Comparison of ENCODE assay signal across 11 cellular contexts in the genomic region with DNA sequence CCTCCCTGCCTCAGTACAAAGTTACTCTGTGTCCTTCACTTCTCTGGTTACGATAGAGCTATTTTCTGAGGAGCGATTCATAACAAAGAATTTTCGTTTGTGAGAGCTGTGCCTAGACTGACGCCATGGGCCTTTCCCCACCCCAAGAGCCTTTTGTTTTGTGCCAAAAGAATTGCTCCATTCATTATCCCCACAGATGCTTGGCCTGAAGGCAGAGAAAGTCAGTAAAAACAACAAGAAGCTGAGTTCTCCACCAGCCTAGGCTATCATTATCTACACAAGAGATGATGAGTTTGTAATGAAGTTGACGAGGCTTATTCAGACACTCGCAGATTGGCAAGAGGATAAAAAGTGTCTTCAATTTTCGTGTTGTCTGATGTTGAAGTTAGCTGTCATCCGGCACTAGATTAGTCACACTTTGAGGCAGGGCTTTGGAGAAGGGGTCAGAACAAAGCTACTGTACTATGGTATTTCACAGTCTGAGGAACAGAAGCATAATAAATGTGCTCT.
DNase-seq lines count a peak whose midpoint lies in the region; ATAC-seq lines count a peak whose summit lies in the region.
"Had no signal": no experiment of that assay in that cellular context is flagged by ENCODE, and none has a peak within 500 bp of the region (broad histone marks: within the 10 kb centered on the region; RNA-seq: fewer than 3 reads in every experiment).

No MANE protein-coding gene starts in this region.

- H3K36me3 ChIP-seq in BLaER1, result no peaks in the 10 kb centered on the region
- H3K36me3 ChIP-seq in SJCRH30, result no peaks in the 10 kb centered on the region
- H3K36me3 ChIP-seq: BE2C had no signal

- H3K4me2 ChIP-seq in BLaER1, result peak overlapping the region; percentile 68

- H3K9me3 ChIP-seq in BLaER1 (0 out of 2 replicates have a peak, but pooled peaks cover 3% of the 10 kb centered on the region), SJCRH30 (replicated peaks) (no peaks in the 10 kb centered on the region)
- H3K9me3 ChIP-seq: BE2C had no signal

- H3K4me3 ChIP-seq in BLaER1 (no peak overlapping the region), SJCRH30 (peak overlapping the region; percentile 36)

- H3K27ac ChIP-seq in BLaER1, result peak overlapping the region; percentile 36
- peak overlapping the region; percentile 72 for H3K27ac ChIP-seq in SJCRH30

- H4K20me1 ChIP-seq in BLaER1, result no peaks in the 10 kb centered on the region

- H3K27me3 ChIP-seq in BLaER1 (no peaks in the 10 kb centered on the region), SJCRH30 (no peaks in the 10 kb centered on the region)
- H3K27me3 ChIP-seq: BE2C had no signal

- H3K4me1 ChIP-seq in BLaER1 (peaks cover 34% of the 10 kb centered on the region), SJCRH30 (no peaks in the 10 kb centered on the region; the same call in 1 of the 2 replicates)
- H3K4me1 ChIP-seq: BE2C had no signal

- DNase-seq in SJCRH30 (peak; percentile 47 to 77), globus pallidus (ENCODE audit: low spot score) (peak; percentile 97), nucleus accumbens (lab: John Stamatoyannopoulos, UW) (peak in 46 of 56 donors; percentile 5 to 82 (median 53)), H4 (ENCODE audit: low spot score) (no peak), NCI-H82 treated with DMSO at 0.1 percent for 48 hours (lab: John Stamatoyannopoulos, UW; ENCODE audit: unreplicated experiment) (no peak), NCI-H510A treated with DMSO at 0.1 percent for 48 hours (lab: John Stamatoyannopoulos, UW) (no peak)
- DNase-seq: activated effector memory CD4-positive, alpha-beta T cell treated with anti-CD3 and anti-CD28 coated beads, Interleukin-2, amount 50 U/mL, for 16 hours; BE2C had no signal

- ATAC-seq in HG03354 (IDR thresholded peaks at IDR 0.05; ENCODE audit: poor library complexity, severe bottlenecking, unreplicated experiment), result no peak
- ATAC-seq: esophagus mucosa had no signal

- H3K9ac ChIP-seq in BLaER1, result no peak overlapping the region

Comparison
In these comparisons a context has a peak if more than half of its experiments do, and no peak if none do; other contexts are left out.
1. DNase-seq: peak in SJCRH30 (2 of 2), globus pallidus (single experiment) and nucleus accumbens (46 of 56); none in H4 (single experiment), NCI-H82 treated with DMSO at 0.1 percent for 48 hours (single experiment) and NCI-H510A treated with DMSO at 0.1 percent for 48 hours (single experiment).